9 cellular contexts compared by ENCODE assay signal in the genomic region with DNA sequence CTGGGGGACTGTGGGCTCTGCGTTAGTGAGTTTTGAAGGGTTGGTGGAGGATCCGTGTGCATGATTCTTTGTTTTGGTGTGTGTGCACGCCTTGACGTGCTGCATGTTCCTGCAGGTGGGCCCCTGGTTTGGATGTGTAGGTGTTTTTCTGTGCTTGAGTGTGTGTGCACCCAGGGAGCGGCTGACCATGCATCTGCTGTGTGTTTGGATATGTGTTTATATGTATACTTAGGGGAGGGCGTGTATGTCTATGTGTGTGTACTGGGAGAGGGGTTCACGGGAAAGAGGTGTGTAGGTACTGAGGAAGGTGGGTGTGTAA. TPM values are rescaled to one million over a fixed set of nuclear protein-coding genes. Genes with fewer than 3 reads are reported as not detected.
DNase-seq lines count a peak whose midpoint lies in the region; ATAC-seq and TF ChIP-seq lines count a peak whose summit lies in the region.
"Had no signal": no experiment of that assay in that cellular context is flagged by ENCODE, and none has a peak within 500 bp of the region (broad histone marks: within the 10 kb centered on the region; RNA-seq: fewer than 3 reads in every experiment).

No MANE protein-coding gene starts in this region.

- peaks cover 18% of the 10 kb centered on the region for H3K27me3 ChIP-seq in brain microvascular endothelial cell (replicated peaks)
- H3K27me3 ChIP-seq in transverse colon: peaks cover 12% of the 10 kb centered on the region
- H3K27me3 ChIP-seq: right lobe of liver had no signal

- intact Hi-C loops in mucosa of descending colon (cut with DNase I, micrococcal nuclease): no loop called here
- intact Hi-C loops in transverse colon (cut with DNase I; ENCODE audit: low total_unique reads): no loop called here

- TF ChIP-seq EP300 in transverse colon (IDR thresholded peaks at IDR 0.05; ENCODE audit: low read depth): no peak

- H3K9me3 ChIP-seq in mucosa of descending colon (no peaks in the 10 kb centered on the region), transverse colon (no peaks in the 10 kb centered on the region)
- H3K9me3 ChIP-seq: right lobe of liver had no signal

- in situ Hi-C loops in brain microvascular endothelial cell (cut with HindIII; ENCODE audit: low pct_ligation_motif_present, low sequenced_read_pairs): no loop called here
- in situ Hi-C loops in transverse colon (cut with MboI; ENCODE audit: low pct_ligation_motif_present in 1 of 4, low pct_unique_long_range_greater_than_20kb in 1 of 4, low sequenced_read_pairs in 3 of 4): no loop called here

- H3K36me3 Mint-ChIP-seq in activated T-cell treated with anti-CD3 and anti-CD28 coated beads, Interleukin-2, amount 50 U/mL, for 72 hours (ENCODE audit: insufficient read depth in 2 of 2): no peaks in the 10 kb centered on the region
- H3K36me3 Mint-ChIP-seq in T-helper 2 cell treated with Interferon-gamma antibody and Interleukin-4, amounts not matched to agents 5 μg/mL and 100 μg/mL, for 36 hours (ENCODE audit: low read depth): no peaks in the 10 kb centered on the region
- H3K36me3 Mint-ChIP-seq in activated naive CD4-positive, alpha-beta T cell treated with anti-CD3 and anti-CD28 coated beads, Interleukin-2, amount 10 ng/mL, durations not matched to agents 7 days and 5 days: no peaks in the 10 kb centered on the region

- no peak overlapping the region for H3K27ac Mint-ChIP-seq in activated T-cell treated with anti-CD3 and anti-CD28 coated beads, Interleukin-2, amount 50 U/mL, for 72 hours
- no peak overlapping the region for H3K27ac Mint-ChIP-seq in T-helper 2 cell treated with Interferon-gamma antibody and Interleukin-4, amounts not matched to agents 5 μg/mL and 100 μg/mL, for 36 hours
- H3K27ac Mint-ChIP-seq in activated naive CD4-positive, alpha-beta T cell treated with anti-CD3 and anti-CD28 coated beads, Interleukin-2, amount 10 ng/mL, durations not matched to agents 7 days and 5 days: no peak overlapping the region

- no peak for TF ChIP-seq CTCF in brain microvascular endothelial cell (IDR thresholded peaks at IDR 0.05; ENCODE audit: low read depth, low read length, missing control alignments)
- TF ChIP-seq CTCF in mucosa of descending colon (IDR thresholded peaks at IDR 0.05): no peak
- no peak for TF ChIP-seq CTCF in transverse colon (IDR thresholded peaks at IDR 0.05)

- peaks cover 16% of the 10 kb centered on the region for H3K4me1 ChIP-seq in mucosa of descending colon (ENCODE audit: low read depth)
- peaks cover 0 to 20% (median 8%) of the 10 kb centered on the region in 4 donors for H3K4me1 ChIP-seq in transverse colon

- no peaks in the 10 kb centered on the region for H3K36me3 ChIP-seq in brain microvascular endothelial cell (replicated peaks)
- H3K36me3 ChIP-seq in mucosa of descending colon (ENCODE audit: low read depth): no peaks in the 10 kb centered on the region
- no peaks in the 10 kb centered on the region for H3K36me3 ChIP-seq in transverse colon
- H3K36me3 ChIP-seq: right lobe of liver had no signal

- H3K4me1 Mint-ChIP-seq in activated T-cell treated with anti-CD3 and anti-CD28 coated beads, Interleukin-2, amount 50 U/mL, for 72 hours (ENCODE audit: low read depth): peaks cover 13% of the 10 kb centered on the region
- H3K4me1 Mint-ChIP-seq in T-helper 2 cell treated with Interferon-gamma antibody and Interleukin-4, amounts not matched to agents 5 μg/mL and 100 μg/mL, for 36 hours (ENCODE audit: low read depth): no peaks in the 10 kb centered on the region
- H3K4me1 Mint-ChIP-seq in activated naive CD4-positive, alpha-beta T cell treated with anti-CD3 and anti-CD28 coated beads, Interleukin-2, amount 10 ng/mL, durations not matched to agents 7 days and 5 days: peaks cover 2% of the 10 kb centered on the region

- TF ChIP-seq POLR2A in transverse colon (IDR thresholded peaks at IDR 0.05): no peak

- no peak for ATAC-seq in activated T-cell treated with anti-CD3 and anti-CD28 coated beads, Interleukin-2, amount 50 U/mL, for 72 hours (replicated peaks in 1 of 2)
- peak; percentile 38 for ATAC-seq in mucosa of descending colon
- ATAC-seq: right lobe of liver had no signal

- H3K4me3 Mint-ChIP-seq in activated T-cell treated with anti-CD3 and anti-CD28 coated beads, Interleukin-2, amount 50 U/mL, for 72 hours: peak overlapping the region; percentile 6 to 72
- no peak overlapping the region for H3K4me3 Mint-ChIP-seq in T-helper 2 cell treated with Interferon-gamma antibody and Interleukin-4, amounts not matched to agents 5 μg/mL and 100 μg/mL, for 36 hours
- no peak overlapping the region for H3K4me3 Mint-ChIP-seq in activated naive CD4-positive, alpha-beta T cell treated with anti-CD3 and anti-CD28 coated beads, Interleukin-2, amount 10 ng/mL, durations not matched to agents 7 days and 5 days

- no peak overlapping the region for H3K27ac ChIP-seq in brain microvascular endothelial cell
- H3K27ac ChIP-seq in transverse colon: peak overlapping the region in 1 of 4 donors; percentile 81
- H3K27ac ChIP-seq: right lobe of liver had no signal

- H3K4me3 ChIP-seq in brain microvascular endothelial cell (ENCODE audit: low read depth, low read length): peak overlapping the region; percentile 59
- no peak overlapping the region for H3K4me3 ChIP-seq in mucosa of descending colon
- peak overlapping the region in 3 of 4 donors; percentile 71 to 90 (median 90) for H3K4me3 ChIP-seq in transverse colon

- 38 to 46% methylated on average over 2 to 7 of the region's 7 CpGs for WGBS in transverse colon (ENCODE audit: low coverage in 1 of 2), 2 donors

- no peak for DNase-seq in activated T-cell treated with anti-CD3 and anti-CD28 coated beads, Interleukin-2, amount 50 U/mL, for 72 hours
- DNase-seq in activated T-cell treated with anti-CD3 and anti-CD28 coated beads, Interleukin-2, amount 50 U/mL, for 1 hour: no peak
- DNase-seq in brain microvascular endothelial cell: no peak
- DNase-seq in mucosa of descending colon: peak in 1 of 3 donors; percentile 37
- DNase-seq in transverse colon: no peak
- DNase-seq in glomerular visceral epithelial cell (ENCODE audit: extremely low spot score): no peak
- no peak for DNase-seq in T-helper 2 cell treated with Interferon-gamma antibody and Interleukin-4, amounts not matched to agents 5 μg/mL and 100 μg/mL, for 36 hours (ENCODE audit: low spot score)
- DNase-seq in activated naive CD4-positive, alpha-beta T cell treated with anti-CD3 and anti-CD28 coated beads, Interleukin-2, amount 10 ng/mL, durations not matched to agents 7 days and 5 days: no peak

- peaks cover 27% of the 10 kb centered on the region for H3K27me3 Mint-ChIP-seq in activated T-cell treated with anti-CD3 and anti-CD28 coated beads, Interleukin-2, amount 50 U/mL, for 72 hours (ENCODE audit: low read depth)
- H3K27me3 Mint-ChIP-seq in T-helper 2 cell treated with Interferon-gamma antibody and Interleukin-4, amounts not matched to agents 5 μg/mL and 100 μg/mL, for 36 hours (ENCODE audit: low read depth): peaks cover 45% of the 10 kb centered on the region
- peaks cover 78% of the 10 kb centered on the region for H3K27me3 Mint-ChIP-seq in activated naive CD4-positive, alpha-beta T cell treated with anti-CD3 and anti-CD28 coated beads, Interleukin-2, amount 10 ng/mL, durations not matched to agents 7 days and 5 days

- CTCF ChIA-PET in activated naive CD4-positive, alpha-beta T cell treated with anti-CD3 and anti-CD28 coated beads, Interleukin-2, amount 10 ng/mL, durations not matched to agents 7 days and 5 days (lab: Charles Lee): no interaction called here

- no peaks in the 10 kb centered on the region for H3K9me3 Mint-ChIP-seq in activated T-cell treated with anti-CD3 and anti-CD28 coated beads, Interleukin-2, amount 50 U/mL, for 72 hours
- no peaks in the 10 kb centered on the region for H3K9me3 Mint-ChIP-seq in T-helper 2 cell treated with Interferon-gamma antibody and Interleukin-4, amounts not matched to agents 5 μg/mL and 100 μg/mL, for 36 hours
- H3K9me3 Mint-ChIP-seq in activated naive CD4-positive, alpha-beta T cell treated with anti-CD3 and anti-CD28 coated beads, Interleukin-2, amount 10 ng/mL, durations not matched to agents 7 days and 5 days: no peaks in the 10 kb centered on the region

RNA-seq across cellular contexts. Expression of a gene that starts 1.1 kb away (rescaled TPM):
- total RNA-seq in activated T-cell treated with anti-CD3 and anti-CD28 coated beads, Interleukin-2, amount 50 U/mL, for 72 hours: under 1 TPM; 0.28 to 0.55 TPM
- total RNA-seq in mucosa of descending colon: 1 to 10 TPM; 5.2 to 8.9 (median 8.7) TPM
- total RNA-seq in transverse colon: 1 to 10 TPM in 3 of 4 donors, under 1 TPM in 1; 0.20 to 3.7 (median 2.7) TPM

RNA-seq across cellular contexts. Expression of a gene that starts 34.6 kb away (rescaled TPM):
- under 1 TPM; 0.32 to 0.60 TPM for total RNA-seq in activated T-cell treated with anti-CD3 and anti-CD28 coated beads, Interleukin-2, amount 50 U/mL, for 72 hours
- total RNA-seq in mucosa of descending colon (under 1 TPM; 0.14 to 0.16 (median 0.14) TPM), transverse colon (not detected)

RNA-seq across cellular contexts. Expression of a gene that starts 58.3 kb away (rescaled TPM):
- total RNA-seq in activated T-cell treated with anti-CD3 and anti-CD28 coated beads, Interleukin-2, amount 50 U/mL, for 72 hours: 10 to 100 TPM; 65.2 to 66.3 TPM
- 100 to 1,000 TPM in 1 of 3 donors, 10 to 100 TPM in 2; 70.4 to 104 (median 95.8) TPM for total RNA-seq in mucosa of descending colon
- 100 to 1,000 TPM in 1 of 4 donors, 10 to 100 TPM in 3; 30.6 to 101 (median 67.3) TPM for total RNA-seq in transverse colon

RNA-seq across cellular contexts. Expression of a gene that starts 58.4 kb away (rescaled TPM):
- total RNA-seq in activated T-cell treated with anti-CD3 and anti-CD28 coated beads, Interleukin-2, amount 50 U/mL, for 72 hours: 100 to 1,000 TPM; 198 to 201 TPM
- total RNA-seq in mucosa of descending colon (100 to 1,000 TPM; 141 to 165 (median 151) TPM), transverse colon (100 to 1,000 TPM in 3 of 4 donors, 10 to 100 TPM in 1; 98.7 to 152 (median 119) TPM)

Comparison
In these comparisons a context has a peak if more than half of its experiments do, and no peak if none do; other contexts are left out.
1. H3K4me3 Mint-ChIP-seq: peak in activated T-cell treated with anti-CD3 and anti-CD28 coated beads, Interleukin-2, amount 50 U/mL, for 72 hours (2 of 2); none in T-helper 2 cell treated with Interferon-gamma antibody and Interleukin-4, amounts not matched to agents 5 μg/mL and 100 μg/mL, for 36 hours (single experiment) and activated naive CD4-positive, alpha-beta T cell treated with anti-CD3 and anti-CD28 coated beads, Interleukin-2, amount 10 ng/mL, durations not matched to agents 7 days and 5 days (single experiment).